In the genomic region with DNA sequence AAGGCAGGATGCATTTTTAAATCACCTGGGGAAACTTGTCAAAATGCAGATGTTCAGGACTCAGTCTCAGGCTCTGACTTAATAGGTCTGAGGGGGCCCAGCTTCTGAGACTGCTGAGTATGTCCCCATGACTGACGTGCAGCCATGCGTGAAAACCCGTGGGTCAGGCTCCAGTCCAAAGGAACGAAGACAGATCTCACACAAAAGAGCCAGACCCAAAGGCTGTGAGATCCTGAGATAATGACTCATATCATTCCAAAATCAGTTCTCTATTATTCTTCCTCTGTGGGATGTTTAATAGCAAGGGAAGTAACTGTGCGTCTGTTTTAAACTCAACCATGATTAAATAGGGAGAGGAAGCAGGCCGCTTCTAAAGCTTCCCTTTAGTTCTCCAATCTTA, we compare ENCODE assay signal across 1 cellular context.
TF ChIP-seq lines count a peak whose summit lies in the region.

No MANE protein-coding gene starts in this region.

TF ChIP-seq in SK-N-SH, 30 proteins besides CTCF, POLR2A, EP300 and RAD21 (continued from another document):
- no peak for TF ChIP-seq TEAD4 (IDR thresholded peaks at IDR 0.05; ENCODE audit: borderline replicate concordance, insufficient read depth)
- no peak for TF ChIP-seq SIN3A (IDR thresholded peaks at IDR 0.05; ENCODE audit: borderline replicate concordance, low read depth, low read length)
- TF ChIP-seq POLR2AphosphoS5 (IDR thresholded peaks at IDR 0.05; ENCODE audit: low read depth, low read length) = no peak
- TF ChIP-seq REST (IDR thresholded peaks at IDR 0.05; ENCODE audit: low read depth, low read length) = no peak
- TF ChIP-seq ELF1 (IDR thresholded peaks at IDR 0.05) = no peak
- peak; percentile 86 for TF ChIP-seq RCOR1 (IDR thresholded peaks at IDR 0.05; ENCODE audit: low read length)
- no peak for TF ChIP-seq NRF1 (IDR thresholded peaks at IDR 0.05; ENCODE audit: low read depth, low read length)
